ENCODE assay signal across 8 cellular contexts in the genomic region with DNA sequence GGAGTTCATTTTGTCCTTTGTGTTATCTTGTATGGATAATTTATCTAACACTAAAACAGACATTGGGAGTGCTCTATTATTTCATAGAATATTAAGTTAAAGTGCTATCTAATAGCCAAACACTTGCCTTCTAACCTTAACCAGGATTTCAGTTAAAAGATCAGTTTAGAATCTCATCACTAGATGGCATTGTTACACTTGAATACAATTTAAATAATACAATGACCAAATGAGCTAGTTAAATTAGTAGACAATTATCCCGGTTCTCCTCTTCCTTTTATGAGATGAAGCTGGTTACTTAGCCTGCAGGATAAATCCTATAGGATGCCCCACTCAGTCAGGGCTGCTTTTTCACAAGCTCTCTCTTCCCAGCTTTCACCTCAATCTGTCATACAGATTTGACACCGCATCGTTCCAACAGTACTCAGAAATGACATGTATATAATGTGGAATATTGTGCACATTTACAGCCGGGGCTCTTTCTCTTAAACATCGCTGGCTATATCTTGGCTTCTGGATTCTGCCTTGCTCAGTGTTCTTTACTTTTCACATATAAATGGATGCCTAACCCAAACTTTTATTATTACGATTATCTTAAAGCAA.
A peak's percentile ranks its signal among the peaks of the same experiment; 100 is the strongest.
DNase-seq lines count a peak whose midpoint lies in the region; ATAC-seq and TF ChIP-seq lines count a peak whose summit lies in the region.

No MANE protein-coding gene starts in this region.

- H3K36me3 Mint-ChIP-seq in neural progenitor cell = no peaks in the 10 kb centered on the region

- no peak overlapping the region for H3K4me2 ChIP-seq in mammary epithelial cell (ENCODE audit: insufficient read depth, low read depth, low read length)
- H3K4me2 ChIP-seq in neural progenitor cell = no peak overlapping the region

- H3K4me3 ChIP-seq in AG10803 (ENCODE audit: low read length) (no peak overlapping the region), mammary epithelial cell (replicated peaks in 1 of 3; ENCODE audit: insufficient read depth in 1 of 3, low read depth in 2 of 3, low read length in 3 of 3) (no peak overlapping the region), neural progenitor cell (no peak overlapping the region)

- CTCF ChIA-PET in mammary epithelial cell (lab: Charles Lee; ENCODE audit: low non-redundant PET) = interaction anchor here (0.6 to 1.0 kb wide), 6 partner anchors 324 to 1816 kb away, joined by 3 to 8 read pairs (median 4); no protein-coding TSS in a partner anchor

- H3K4me1 Mint-ChIP-seq in neural progenitor cell = no peaks in the 10 kb centered on the region

- no peak for ATAC-seq in GM21367 (IDR thresholded peaks at IDR 0.05; ENCODE audit: unreplicated experiment)

- H3K9ac ChIP-seq in mammary epithelial cell (ENCODE audit: insufficient read depth, low read length) (no peak overlapping the region), neural progenitor cell (no peak overlapping the region)

- TF ChIP-seq CTCF in AG10803 (conservative IDR thresholded peaks at IDR 0.05; ENCODE audit: low read length) = peak; percentile 47
- TF ChIP-seq CTCF in GM20000 (IDR thresholded peaks at IDR 0.05; ENCODE audit: extremely low read depth, missing control alignments) = no peak
- peak; percentile 19 to 40 for TF ChIP-seq CTCF in mammary epithelial cell (conservative IDR thresholded peaks at IDR 0.05 in 1 of 2, IDR thresholded peaks at IDR 0.05 in 1 of 2; ENCODE audit: extremely low read depth in 1 of 2, insufficient read depth in 1 of 2, low read depth in 1 of 2, low read length in 2 of 2)
- TF ChIP-seq CTCF in neural progenitor cell (IDR thresholded peaks at IDR 0.05) = peak; percentile 63

- H3K36me3 ChIP-seq in mammary epithelial cell (ENCODE audit: insufficient read depth, low read length) = no peaks in the 10 kb centered on the region
- no peaks in the 10 kb centered on the region for H3K36me3 ChIP-seq in neural progenitor cell

- H4K20me1 ChIP-seq in mammary epithelial cell (ENCODE audit: insufficient read depth, low read length) (no peaks in the 10 kb centered on the region), neural progenitor cell (ENCODE audit: low read depth) (no peaks in the 10 kb centered on the region)

- WGBS in mammary epithelial cell (ENCODE audit: low coverage, missing lambda C conversion rate) = 79% methylated on average over 6 of the region's 6 CpGs

- BruUV-seq in mammary epithelial cell (replicated peaks; lab: Mats Ljungman, UMichigan) = no TSS peak

- no peak overlapping the region for H3K27ac Mint-ChIP-seq in neural progenitor cell

- in situ Hi-C loops in mammary epithelial cell (cut with MboI; ENCODE audit: low sequenced_read_pairs in 2 of 2) = loop anchor here (25.0 kb wide), 3 partner anchors 1210 to 1810 kb away; no protein-coding TSS in a partner anchor

- H3K9me3 ChIP-seq in mammary epithelial cell (replicated peaks; ENCODE audit: insufficient read depth, low read length) (no peaks in the 10 kb centered on the region), neural progenitor cell (ENCODE audit: low read depth) (no peaks in the 10 kb centered on the region)

- H3K27me3 ChIP-seq in mammary epithelial cell (ENCODE audit: insufficient read depth, low read length) (no peaks in the 10 kb centered on the region), neural progenitor cell (no peaks in the 10 kb centered on the region)

- H3K4me1 ChIP-seq in mammary epithelial cell (ENCODE audit: insufficient read depth, low read length) = no peaks in the 10 kb centered on the region
- no peaks in the 10 kb centered on the region for H3K4me1 ChIP-seq in neural progenitor cell

- H2AFZ ChIP-seq in mammary epithelial cell (ENCODE audit: low read depth, low read length) = no peak overlapping the region
- no peak overlapping the region for H2AFZ ChIP-seq in neural progenitor cell (replicated peaks)

- H3K27me3 Mint-ChIP-seq in neural progenitor cell (ENCODE audit: insufficient read depth, low read depth) = no peaks in the 10 kb centered on the region

- peak; percentile 29 for DNase-seq in AG10803 (ENCODE audit: low read depth)
- peak; percentile 9 for DNase-seq in GM20000 (ENCODE audit: low spot score)
- peak; percentile 12 for DNase-seq in NCI-H345 treated with DMSO at 0.1 percent for 48 hours (lab: John Stamatoyannopoulos, UW; ENCODE audit: unreplicated experiment)
- DNase-seq in mammary epithelial cell = peak; percentile 5
- peak; percentile 37 for DNase-seq in neural progenitor cell (ENCODE audit: low spot score)
- no peak for DNase-seq in MV-4-11 (lab: John Stamatoyannopoulos, UW)
- DNase-seq in stimulated activated naive CD4-positive, alpha-beta T cell (lab: John Stamatoyannopoulos, UW) = no peak

- dilution Hi-C loops in mammary epithelial cell (cut with HindIII; ENCODE audit: low sequenced_read_pairs) = no loop called here

- no peaks in the 10 kb centered on the region for H3K9me3 Mint-ChIP-seq in neural progenitor cell

- H3K4me3 Mint-ChIP-seq in neural progenitor cell = no peak overlapping the region

- H3K27ac ChIP-seq in mammary epithelial cell (ENCODE audit: insufficient read depth, low read depth, low read length) (no peak overlapping the region), neural progenitor cell (no peak overlapping the region)

- intact Hi-C loops in mammary epithelial cell (cut with micrococcal nuclease) = loop anchor here (1.0 to 10.0 kb wide), 8 partner anchors 440 to 1818 kb away; a partner anchor contains a TSS

- H3K79me2 ChIP-seq in mammary epithelial cell (ENCODE audit: insufficient read depth, low read length) = no peaks in the 10 kb centered on the region
- no peaks in the 10 kb centered on the region for H3K79me2 ChIP-seq in neural progenitor cell (ENCODE audit: low read depth)

- no peaks in the 10 kb centered on the region for H3F3A ChIP-seq in neural progenitor cell (ENCODE audit: low read depth)

Comparison
In these comparisons a context has a peak if more than half of its experiments do, and no peak if none do; other contexts are left out.
1. DNase-seq: peak in AG10803 (single experiment), GM20000 (single experiment), NCI-H345 treated with DMSO at 0.1 percent for 48 hours (single experiment), mammary epithelial cell (single experiment) and neural progenitor cell (single experiment); none in MV-4-11 (single experiment) and stimulated activated naive CD4-positive, alpha-beta T cell (0 of 6).